15 cellular contexts compared by ENCODE assay signal in the genomic region with DNA sequence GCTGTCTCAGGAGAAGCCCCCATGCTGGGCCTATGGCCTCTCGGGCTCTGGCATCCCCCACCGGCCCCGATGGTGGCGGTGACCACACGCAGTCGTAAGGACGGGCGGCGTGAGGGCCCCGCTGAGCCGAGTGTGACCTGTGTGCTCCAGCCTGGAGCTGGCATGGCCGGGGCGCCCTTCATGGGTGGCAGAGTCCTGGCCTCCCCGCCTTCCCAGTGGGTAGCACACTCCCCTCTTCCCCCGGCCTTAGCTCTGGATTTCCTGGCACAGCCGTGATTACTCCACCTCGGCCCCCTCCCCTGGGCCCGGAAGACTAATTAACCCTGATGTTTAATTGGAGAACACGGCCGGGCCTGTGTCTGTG. TPM values are rescaled to one million over a fixed set of nuclear protein-coding genes. Genes with fewer than 3 reads are reported as not detected.
DNase-seq lines count a peak whose midpoint lies in the region; ATAC-seq and TF ChIP-seq lines count a peak whose summit lies in the region.
"Had no signal": no experiment of that assay in that cellular context is flagged by ENCODE, and none has a peak within 500 bp of the region (broad histone marks: within the 10 kb centered on the region; RNA-seq: fewer than 3 reads in every experiment).

No MANE protein-coding gene starts in this region.

- ATAC-seq in activated T-helper 17 cell treated with anti-CD3 and anti-CD28 coated beads, Interleukin-2, amount 50 U/mL, for 72 hours (replicated peaks), result peak; percentile 49
- ATAC-seq in mucosa of descending colon (no peak), aorta (ENCODE audit: low FRiP score) (no peak), GM21825 (IDR thresholded peaks at IDR 0.05; ENCODE audit: unreplicated experiment) (no peak)
- ATAC-seq: heart right ventricle had no signal

- H3K9me3 Mint-ChIP-seq in activated T-helper 17 cell treated with anti-CD3 and anti-CD28 coated beads, Interleukin-2, amount 50 U/mL, for 72 hours, result no peaks in the 10 kb centered on the region
- H3K9me3 Mint-ChIP-seq: activated naive CD8-positive, alpha-beta T cell treated with anti-CD3 and anti-CD28 coated beads, Interleukin-2, amount 10 ng/mL, durations not matched to agents 7 days and 5 days had no signal

- no peaks in the 10 kb centered on the region for H3K36me3 Mint-ChIP-seq in activated T-helper 17 cell treated with anti-CD3 and anti-CD28 coated beads, Interleukin-2, amount 50 U/mL, for 72 hours (ENCODE audit: low read depth)
- H3K36me3 Mint-ChIP-seq: activated naive CD8-positive, alpha-beta T cell treated with anti-CD3 and anti-CD28 coated beads, Interleukin-2, amount 10 ng/mL, durations not matched to agents 7 days and 5 days had no signal

- WGBS in aorta, 2 donors, result 81 to 90% methylated on average over 20 of the region's 20 CpGs

- H3K27ac Mint-ChIP-seq in activated T-helper 17 cell treated with anti-CD3 and anti-CD28 coated beads, Interleukin-2, amount 50 U/mL, for 72 hours, result no peak overlapping the region
- H3K27ac Mint-ChIP-seq: activated naive CD8-positive, alpha-beta T cell treated with anti-CD3 and anti-CD28 coated beads, Interleukin-2, amount 10 ng/mL, durations not matched to agents 7 days and 5 days had no signal

- H3K27ac ChIP-seq in cardiac muscle cell (peak overlapping the region; percentile 71), right atrium auricular region (no peak overlapping the region), aorta (ENCODE audit: low read depth in 1 of 2, low read length in 2 of 2) (no peak overlapping the region)

- H3K27me3 Mint-ChIP-seq in activated T-helper 17 cell treated with anti-CD3 and anti-CD28 coated beads, Interleukin-2, amount 50 U/mL, for 72 hours, result no peaks in the 10 kb centered on the region
- H3K27me3 Mint-ChIP-seq: activated naive CD8-positive, alpha-beta T cell treated with anti-CD3 and anti-CD28 coated beads, Interleukin-2, amount 10 ng/mL, durations not matched to agents 7 days and 5 days had no signal

- DNase-seq in cardiac muscle cell (ENCODE audit: low read depth in 1 of 2, low spot score in 1 of 2) (no peak), right atrium auricular region (ENCODE audit: low spot score) (no peak), mucosa of descending colon (peak in 2 of 3 donors; percentile 15 to 40), aorta (peak; percentile 45 to 73), NOMO-1 treated with DMSO at 0.1 percent for 48 hours (lab: John Stamatoyannopoulos, UW; ENCODE audit: unreplicated experiment) (no peak)
- DNase-seq: Calu3; effector CD4-positive, alpha-beta T cell; Kasumi-1; NCI-H1105 treated with DMSO at 0.1 percent for 48 hours; NCI-H226; SHP77 treated with DMSO at 0.1 percent for 48 hours had no signal

- H3K4me3 ChIP-seq in cardiac muscle cell (no peak overlapping the region), right atrium auricular region (no peak overlapping the region), mucosa of descending colon (no peak overlapping the region), aorta (ENCODE audit: low read length in 2 of 2) (no peak overlapping the region)
- H3K4me3 ChIP-seq: heart right ventricle had no signal

- H3K36me3 ChIP-seq in cardiac muscle cell (no peaks in the 10 kb centered on the region), right atrium auricular region (no peaks in the 10 kb centered on the region), mucosa of descending colon (ENCODE audit: low read depth) (no peaks in the 10 kb centered on the region), aorta (ENCODE audit: control insufficient read depth in 1 of 2, insufficient read depth in 2 of 2, low read length in 1 of 2) (no peaks in the 10 kb centered on the region)
- H3K36me3 ChIP-seq: heart right ventricle had no signal

- H3K4me1 ChIP-seq in cardiac muscle cell (ENCODE audit: low read depth) (peaks cover 19% of the 10 kb centered on the region), right atrium auricular region (peaks cover 0 to 29% of the 10 kb centered on the region in 2 donors), mucosa of descending colon (ENCODE audit: low read depth) (no peaks in the 10 kb centered on the region), aorta (ENCODE audit: control insufficient read depth in 1 of 2, insufficient read depth in 2 of 2, low read length in 2 of 2) (no peaks in the 10 kb centered on the region)

- H3K27me3 ChIP-seq in cardiac muscle cell (no peaks in the 10 kb centered on the region), right atrium auricular region (no peaks in the 10 kb centered on the region), aorta (ENCODE audit: control insufficient read depth in 1 of 2, insufficient read depth in 2 of 2, low read length in 1 of 2) (no peaks in the 10 kb centered on the region)
- H3K27me3 ChIP-seq: heart right ventricle had no signal

- H3K9me3 ChIP-seq in cardiac muscle cell (ENCODE audit: low read depth) (no peaks in the 10 kb centered on the region), right atrium auricular region (no peaks in the 10 kb centered on the region), mucosa of descending colon (no peaks in the 10 kb centered on the region), aorta (ENCODE audit: control insufficient read depth, low read length) (no peaks in the 10 kb centered on the region)
- H3K9me3 ChIP-seq: heart right ventricle had no signal

- H3K4me1 Mint-ChIP-seq in activated T-helper 17 cell treated with anti-CD3 and anti-CD28 coated beads, Interleukin-2, amount 50 U/mL, for 72 hours, result no peaks in the 10 kb centered on the region
- H3K4me1 Mint-ChIP-seq: activated naive CD8-positive, alpha-beta T cell treated with anti-CD3 and anti-CD28 coated beads, Interleukin-2, amount 10 ng/mL, durations not matched to agents 7 days and 5 days had no signal

- no peak for TF ChIP-seq CTCF in cardiac muscle cell (IDR thresholded peaks at IDR 0.05; ENCODE audit: low read depth, low read length)
- TF ChIP-seq CTCF in right atrium auricular region (IDR thresholded peaks at IDR 0.05), result no peak
- TF ChIP-seq CTCF in mucosa of descending colon (IDR thresholded peaks at IDR 0.05), result no peak

- H3K4me3 Mint-ChIP-seq in activated T-helper 17 cell treated with anti-CD3 and anti-CD28 coated beads, Interleukin-2, amount 50 U/mL, for 72 hours, result no peak overlapping the region
- H3K4me3 Mint-ChIP-seq: activated naive CD8-positive, alpha-beta T cell treated with anti-CD3 and anti-CD28 coated beads, Interleukin-2, amount 10 ng/mL, durations not matched to agents 7 days and 5 days had no signal

- intact Hi-C loops in mucosa of descending colon (cut with DNase I, micrococcal nuclease), result no loop called here
- intact Hi-C loops in aorta (cut with DNase I), result no loop called here

RNA-seq across cellular contexts. Expression of a gene that starts 44.6 kb away (rescaled TPM):
- total RNA-seq in cardiac muscle cell, result 26.1 and 31.2 TPM in 2 replicates
- 24.7 and 34.8 TPM in 2 replicates for polyA plus RNA-seq in cardiac muscle cell
- total RNA-seq in right atrium auricular region, result 10 to 100 TPM; 15.9 to 18.8 TPM
- 10 to 100 TPM; 28.6 to 56.7 TPM for total RNA-seq in activated T-helper 17 cell treated with anti-CD3 and anti-CD28 coated beads, Interleukin-2, amount 50 U/mL, for 72 hours
- 10 to 100 TPM; 19.8 to 42.2 (median 20.9) TPM for total RNA-seq in mucosa of descending colon
- 10 to 100 TPM; 21.5 to 29.6 TPM for total RNA-seq in aorta
- polyA plus RNA-seq in aorta, result 10 to 100 TPM; 17.3 to 19.2 TPM

Comparison
In these comparisons a context has a peak if more than half of its experiments do, and no peak if none do; other contexts are left out.
1. DNase-seq: peak in mucosa of descending colon (2 of 3) and aorta (2 of 2); none in cardiac muscle cell (0 of 2), right atrium auricular region (single experiment) and NOMO-1 treated with DMSO at 0.1 percent for 48 hours (single experiment).